ENCODE assay signal across 36 cellular contexts in genomic region chr21:42970946-42971653, GRCh38. TPM values are rescaled to one million over a fixed set of nuclear protein-coding genes. Genes with fewer than 3 reads are reported as not detected.
DNase-seq lines count a peak whose midpoint lies in the region; ATAC-seq and TF ChIP-seq lines count a peak whose summit lies in the region.
"Had no signal": no experiment of that assay in that cellular context is flagged by ENCODE, and none has a peak within 500 bp of the region (broad histone marks: within the 10 kb centered on the region; RNA-seq: fewer than 3 reads in every experiment).

No MANE protein-coding gene starts in this region.

- H3K36me3 Mint-ChIP-seq in dendritic cell treated with granulocyte-macrophage colony-stimulating factor and Interleukin-4, amounts not matched to agents 40 ng/mL and 50 ng/mL, for 4 days (ENCODE audit: low read depth) = no peaks in the 10 kb centered on the region
- H3K36me3 Mint-ChIP-seq in Calu3 (ENCODE audit: insufficient read depth, unreplicated experiment) = peaks cover 21% of the 10 kb centered on the region
- H3K36me3 Mint-ChIP-seq: activated naive CD4-positive, alpha-beta T cell treated with anti-CD3 and anti-CD28 coated beads, Interleukin-2, amount 50 U/mL, for 24 hours; CD14-positive monocyte; natural killer cell treated with Interleukin-12 subunit alpha and Interleukin-12 subunit beta and Interleukin-15 and Interleukin-18, amount 100 ng/mL, for 72 hours had no signal

- no peak overlapping the region for H3K4me3 Mint-ChIP-seq in dendritic cell treated with granulocyte-macrophage colony-stimulating factor and Interleukin-4, amounts not matched to agents 40 ng/mL and 50 ng/mL, for 4 days
- H3K4me3 Mint-ChIP-seq in Calu3 (ENCODE audit: low read depth, unreplicated experiment) = no peak overlapping the region
- H3K4me3 Mint-ChIP-seq: activated CD4-positive, alpha-beta T cell treated with anti-CD3 and anti-CD28 coated beads, Interleukin-2, amount 10 ng/mL, durations not matched to agents 24 days and 14 days; activated naive CD4-positive, alpha-beta T cell treated with anti-CD3 and anti-CD28 coated beads, Interleukin-2, amount 50 U/mL, for 24 hours; natural killer cell treated with Interleukin-12 subunit alpha and Interleukin-12 subunit beta and Interleukin-15 and Interleukin-18, amount 100 ng/mL, for 72 hours; stimulated activated naive CD8-positive, alpha-beta T cell treated with anti-CD3 and anti-CD28 coated beads, Interleukin-15, Interleukin-2, amounts not matched to agents 100 ng/mL and 50 ng/mL, for 24 hours had no signal

- no peaks in the 10 kb centered on the region for H3K9me3 Mint-ChIP-seq in dendritic cell treated with granulocyte-macrophage colony-stimulating factor and Interleukin-4, amounts not matched to agents 40 ng/mL and 50 ng/mL, for 4 days
- peaks cover 3% of the 10 kb centered on the region for H3K9me3 Mint-ChIP-seq in Calu3 (ENCODE audit: low read depth, unreplicated experiment)
- H3K9me3 Mint-ChIP-seq: activated CD4-positive, alpha-beta T cell treated with anti-CD3 and anti-CD28 coated beads, Interleukin-2, amount 10 ng/mL, durations not matched to agents 24 days and 14 days; activated naive CD4-positive, alpha-beta T cell treated with anti-CD3 and anti-CD28 coated beads, Interleukin-2, amount 50 U/mL, for 24 hours; CD14-positive monocyte; natural killer cell treated with Interleukin-12 subunit alpha and Interleukin-12 subunit beta and Interleukin-15 and Interleukin-18, amount 100 ng/mL, for 72 hours; stimulated activated naive CD8-positive, alpha-beta T cell treated with anti-CD3 and anti-CD28 coated beads, Interleukin-15, Interleukin-2, amounts not matched to agents 100 ng/mL and 50 ng/mL, for 24 hours had no signal

- no peak for ATAC-seq in heart right ventricle
- ATAC-seq in GM18498 (IDR thresholded peaks at IDR 0.05; ENCODE audit: unreplicated experiment) = no peak
- ATAC-seq: gastrocnemius medialis; left cardiac atrium; mucosa of descending colon; natural killer cell treated with Interleukin-12 subunit alpha and Interleukin-12 subunit beta and Interleukin-15 and Interleukin-18, amount 100 ng/mL, for 72 hours had no signal

- intact Hi-C loops in heart right ventricle (cut with DNase I) = loop anchor here in 3 of 10 donors (5.0 to 10.0 kb wide), 4 partner anchors 46 to 579 kb away; partner anchors contain the start of genes NDUFV3 (in 2 of the 3), ERVH48-1 (in 1 of the 3) and SLC37A1 (in 1 of the 3)
- intact Hi-C loops in dendritic cell treated with granulocyte-macrophage colony-stimulating factor and Interleukin-4, amounts not matched to agents 40 ng/mL and 50 ng/mL, for 4 days (cut with micrococcal nuclease) = loop anchor here (5.0 kb wide), 2 partner anchors 49 to 79 kb away; partner anchors contain the start of gene NDUFV3
- intact Hi-C loops in Calu3 (cut with micrococcal nuclease; ENCODE audit: unreplicated experiment) = no loop called here

- DNase-seq in cardiac muscle cell (ENCODE audit: low read depth in 1 of 2, low spot score in 1 of 2) = no peak
- no peak for DNase-seq in heart right ventricle
- DNase-seq in Calu3 = no peak
- DNase-seq in ACHN = no peak
- no peak for DNase-seq in NCI-H1436 treated with DMSO at 0.1 percent for 48 hours (lab: John Stamatoyannopoulos, UW)
- DNase-seq: 8988T; activated CD4-positive, alpha-beta T cell treated with anti-CD3 and anti-CD28 coated beads, Interleukin-2, amount 10 ng/mL, durations not matched to agents 24 days and 14 days; amniotic stem cell; brain microvascular endothelial cell; gastrocnemius medialis; left cardiac atrium; NCI-H1048; NCI-H1694 treated with DMSO at 0.1 percent for 48 hours; NCI-H446; NCI-H774; stimulated activated CD4-positive, alpha-beta T cell treated with anti-CD3 and anti-CD28 coated beads, Interleukin-2, amount 100 ng/mL, for 24 hours; stimulated activated CD8-positive, alpha-beta memory T cell treated with anti-CD3 and anti-CD28 coated beads, Interleukin-4, amount 100 ng/mL, for 48 hours; thyroid gland; WERI-Rb-1 had no signal

- H3K27me3 ChIP-seq in cardiac muscle cell = no peaks in the 10 kb centered on the region
- H3K27me3 ChIP-seq in heart right ventricle = no peaks in the 10 kb centered on the region
- H3K27me3 ChIP-seq in neuron (ENCODE audit: insufficient read depth, low read length) = no peaks in the 10 kb centered on the region
- H3K27me3 ChIP-seq: brain microvascular endothelial cell, gastrocnemius medialis, right atrium auricular region, thyroid gland had no signal

- in situ Hi-C loops in ACHN (cut with HindIII; ENCODE audit: low pct_ligation_motif_present, low pct_unique_long_range_greater_than_20kb, low sequenced_read_pairs) = no loop called here

- CTCF ChIA-PET in Calu3 (lab: Charles Lee) = interaction anchor here (0.7 kb wide), 1 partner anchor 578 kb away, joined by 4 read pairs; no protein-coding TSS in a partner anchor

- no peak overlapping the region for H3K4me3 ChIP-seq in cardiac muscle cell
- H3K4me3 ChIP-seq in heart right ventricle = no peak overlapping the region
- H3K4me3 ChIP-seq in neuron (ENCODE audit: low read length) = no peak overlapping the region
- H3K4me3 ChIP-seq: gastrocnemius medialis, lung, mucosa of descending colon, right atrium auricular region, thyroid gland had no signal

- peak overlapping the region; percentile 93 for H3K27ac Mint-ChIP-seq in dendritic cell treated with granulocyte-macrophage colony-stimulating factor and Interleukin-4, amounts not matched to agents 40 ng/mL and 50 ng/mL, for 4 days
- H3K27ac Mint-ChIP-seq in Calu3 (ENCODE audit: unreplicated experiment) = no peak overlapping the region
- H3K27ac Mint-ChIP-seq: activated CD4-positive, alpha-beta T cell treated with anti-CD3 and anti-CD28 coated beads, Interleukin-2, amount 10 ng/mL, durations not matched to agents 24 days and 14 days; activated naive CD4-positive, alpha-beta T cell treated with anti-CD3 and anti-CD28 coated beads, Interleukin-2, amount 50 U/mL, for 24 hours; CD14-positive monocyte; natural killer cell treated with Interleukin-12 subunit alpha and Interleukin-12 subunit beta and Interleukin-15 and Interleukin-18, amount 100 ng/mL, for 72 hours; stimulated activated naive CD8-positive, alpha-beta T cell treated with anti-CD3 and anti-CD28 coated beads, Interleukin-15, Interleukin-2, amounts not matched to agents 100 ng/mL and 50 ng/mL, for 24 hours had no signal

- peak overlapping the region; percentile 67 for H3K27ac ChIP-seq in cardiac muscle cell
- peak overlapping the region in 1 of 10 donors; percentile 88 for H3K27ac ChIP-seq in heart right ventricle
- H3K27ac ChIP-seq: brain microvascular endothelial cell, gastrocnemius medialis, HL-60, right atrium auricular region, WERI-Rb-1 had no signal

- WGBS in heart right ventricle, 2 donors = 84 to 85% methylated on average over 7 of the region's 7 CpGs

- H3K4me1 Mint-ChIP-seq in dendritic cell treated with granulocyte-macrophage colony-stimulating factor and Interleukin-4, amounts not matched to agents 40 ng/mL and 50 ng/mL, for 4 days (ENCODE audit: low read depth) = peaks cover 23% of the 10 kb centered on the region
- no peaks in the 10 kb centered on the region for H3K4me1 Mint-ChIP-seq in Calu3 (ENCODE audit: low read depth, unreplicated experiment)

- no TSS peak for BruUV-seq in Calu3 (replicated peaks; lab: Mats Ljungman, UMichigan)

- TF ChIP-seq CTCF in cardiac muscle cell (IDR thresholded peaks at IDR 0.05; ENCODE audit: low read depth, low read length) (no peak), heart right ventricle (IDR thresholded peaks at IDR 0.05) (no peak), Calu3 (IDR thresholded peaks at IDR 0.05; ENCODE audit: unreplicated experiment) (no peak)

- H3K27me3 Mint-ChIP-seq in dendritic cell treated with granulocyte-macrophage colony-stimulating factor and Interleukin-4, amounts not matched to agents 40 ng/mL and 50 ng/mL, for 4 days = no peaks in the 10 kb centered on the region
- H3K27me3 Mint-ChIP-seq in Calu3 (ENCODE audit: unreplicated experiment) = no peaks in the 10 kb centered on the region
- H3K27me3 Mint-ChIP-seq: activated CD4-positive, alpha-beta T cell treated with anti-CD3 and anti-CD28 coated beads, Interleukin-2, amount 10 ng/mL, durations not matched to agents 24 days and 14 days; activated naive CD4-positive, alpha-beta T cell treated with anti-CD3 and anti-CD28 coated beads, Interleukin-2, amount 50 U/mL, for 24 hours; natural killer cell treated with Interleukin-12 subunit alpha and Interleukin-12 subunit beta and Interleukin-15 and Interleukin-18, amount 100 ng/mL, for 72 hours; stimulated activated naive CD8-positive, alpha-beta T cell treated with anti-CD3 and anti-CD28 coated beads, Interleukin-15, Interleukin-2, amounts not matched to agents 100 ng/mL and 50 ng/mL, for 24 hours had no signal

- H3K9me3 ChIP-seq in cardiac muscle cell (ENCODE audit: low read depth) = no peaks in the 10 kb centered on the region
- no peaks in the 10 kb centered on the region for H3K9me3 ChIP-seq in heart right ventricle
- no peaks in the 10 kb centered on the region for H3K9me3 ChIP-seq in neuron (ENCODE audit: low read length)
- H3K9me3 ChIP-seq: gastrocnemius medialis, mucosa of descending colon, right atrium auricular region, thyroid gland had no signal

- peak overlapping the region; percentile 33 for H2AFZ ChIP-seq in neuron (ENCODE audit: low read depth, low read length)
- H2AFZ ChIP-seq: parathyroid adenoma had no signal

- H3K36me3 ChIP-seq in cardiac muscle cell (no peaks in the 10 kb centered on the region), heart right ventricle (no peaks in the 10 kb centered on the region), neuron (ENCODE audit: insufficient read depth, low read length) (no peaks in the 10 kb centered on the region)
- H3K36me3 ChIP-seq: brain microvascular endothelial cell, gastrocnemius medialis, right atrium auricular region, thyroid gland had no signal

- peaks cover 18% of the 10 kb centered on the region for H3K4me1 ChIP-seq in cardiac muscle cell (ENCODE audit: low read depth)
- peaks cover 0 to 29% (median 12%) of the 10 kb centered on the region in 9 donors for H3K4me1 ChIP-seq in heart right ventricle
- peaks cover 13% of the 10 kb centered on the region for H3K4me1 ChIP-seq in neuron (ENCODE audit: insufficient read depth, low read length)
- H3K4me1 ChIP-seq: parathyroid adenoma had no signal

RNA-seq across cellular contexts. Expression of gene PKNOX1, which starts 3.3 kb away (rescaled TPM):
- 8.1 and 10.5 TPM in 2 replicates for total RNA-seq in cardiac muscle cell
- 10.5 and 15.1 TPM in 2 replicates for polyA plus RNA-seq in cardiac muscle cell
- 10 to 100 TPM in 2 of 10 donors, 1 to 10 TPM in 8; 5.0 to 11.6 (median 7.7) TPM for total RNA-seq in heart right ventricle
- 1 to 10 TPM; 5.8 to 6.0 TPM for polyA plus RNA-seq in heart right ventricle
- 8.0 and 10.1 TPM in 2 replicates for total RNA-seq in Calu3 (2022)

RNA-seq across cellular contexts. Expression of gene ERVH48-1, which starts 45.7 kb away (rescaled TPM):
- total RNA-seq in cardiac muscle cell (0.07 and 0.42 TPM in 2 replicates), heart right ventricle (under 1 TPM in 1 of 10 donors, not detected in 9; 0.09 TPM), Calu3 (2022) (not detected in 2 replicates)
- polyA plus RNA-seq in cardiac muscle cell (0.11 and 0.24 TPM in 2 replicates), heart right ventricle (under 1 TPM in 1 of 2 donors, not detected in 1; 0.03 TPM)
- total RNA-seq: activated CD8-positive, alpha-beta memory T cell treated with anti-CD3 and anti-CD28 coated beads for 36 hours; endothelial cell of umbilical vein; fibroblast of lung; gastrocnemius medialis; H4; left cardiac atrium; LHCN-M2; mucosa of descending colon; natural killer cell treated with Interleukin-12 subunit alpha and Interleukin-12 subunit beta and Interleukin-15 and Interleukin-18, amount 100 ng/mL, for 72 hours; right atrium auricular region had no signal
- polyA plus RNA-seq: CD14-positive monocyte, endothelial cell of umbilical vein had no signal
